31 cellular contexts compared by ENCODE assay signal in the genomic region with DNA sequence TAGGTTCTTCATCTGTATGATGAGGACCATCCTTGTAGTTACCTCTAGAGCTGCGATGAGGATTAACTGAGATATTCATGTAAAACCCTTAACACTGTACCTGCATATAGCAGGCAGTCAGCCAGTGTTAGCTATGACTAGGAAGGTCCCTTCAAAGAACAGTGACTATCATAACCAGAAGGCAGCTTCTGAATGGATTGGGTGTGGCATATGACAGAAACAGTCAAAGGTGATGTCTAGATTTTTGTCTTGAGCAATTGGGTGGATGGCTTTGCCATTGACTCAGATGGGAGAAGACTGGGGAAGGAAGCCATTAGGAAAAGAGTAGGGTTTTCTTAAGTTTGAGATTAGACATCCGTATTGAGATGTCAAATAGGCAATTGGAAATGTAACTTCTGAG. TPM values are rescaled to one million over a fixed set of nuclear protein-coding genes. Genes with fewer than 3 reads are reported as not detected.
"Had no signal": no experiment of that assay in that cellular context is flagged by ENCODE, and none has a peak within 500 bp of the region (broad histone marks: within the 10 kb centered on the region; RNA-seq: fewer than 3 reads in every experiment).

No MANE protein-coding gene starts in this region.

- H3K27ac Mint-ChIP-seq: activated B cell treated with CpG ODN at 0.5 μM for 24 hours; activated CD8-positive, alpha-beta T cell treated with anti-CD3 and anti-CD28 coated beads for 36 hours; activated naive CD4-positive, alpha-beta T cell treated with anti-CD3 and anti-CD28 coated beads, Interleukin-2, amount 50 U/mL, for 24 hours; activated naive CD8-positive, alpha-beta T cell treated with anti-CD3 and anti-CD28 coated beads, Interleukin-2, amount 10 ng/mL, durations not matched to agents 7 days and 5 days; activated T-cell treated with anti-CD3 and anti-CD28 coated beads, Interleukin-2, amount 50 U/mL, for 72 hours; activated T-helper 17 cell treated with anti-CD3 and anti-CD28 coated beads, Interleukin-2, amount 50 U/mL, for 72 hours had no signal

- H3K9me3 Mint-ChIP-seq: activated CD8-positive, alpha-beta T cell treated with anti-CD3 and anti-CD28 coated beads for 36 hours; activated naive CD4-positive, alpha-beta T cell treated with anti-CD3 and anti-CD28 coated beads, Interleukin-2, amount 50 U/mL, for 24 hours; activated naive CD8-positive, alpha-beta T cell treated with anti-CD3 and anti-CD28 coated beads, Interleukin-2, amount 10 ng/mL, durations not matched to agents 7 days and 5 days; activated T-helper 17 cell treated with anti-CD3 and anti-CD28 coated beads, Interleukin-2, amount 50 U/mL, for 72 hours had no signal

- DNase-seq: activated B cell treated with CpG ODN at 0.5 μM for 24 hours; activated CD4-positive, alpha-beta T cell treated with anti-CD3 and anti-CD28 coated beads for 4 hours; activated CD4-positive, alpha-beta T cell treated with anti-CD3 and anti-CD28 coated beads, Interleukin-2, amount 50 U/mL, for 1 hour; activated CD4-positive, CD25-positive, alpha-beta regulatory T cell treated with anti-CD3 and anti-CD28 coated beads, Interleukin-2, amount 50 U/mL, for 72 hours; activated CD8-positive, alpha-beta T cell treated with anti-CD3 and anti-CD28 coated beads for 36 hours; activated effector memory CD4-positive, alpha-beta T cell treated with anti-CD3 and anti-CD28 coated beads, Interleukin-2, amount 50 U/mL, for 16 hours; activated naive CD4-positive, alpha-beta T cell treated with Interleukin-2 at 50 U/mL for 16 hours; activated naive CD8-positive, alpha-beta T cell treated with anti-CD3 and anti-CD28 coated beads, Interleukin-2, amount 10 ng/mL, durations not matched to agents 7 days and 5 days; activated T-cell treated with anti-CD3 and anti-CD28 coated beads, Interleukin-2, amount 50 U/mL, for 1 hour; activated T-cell treated with anti-CD3 and anti-CD28 coated beads, Interleukin-2, amount 50 U/mL, for 72 hours; amygdala; cerebellar nuclear complex; Karpas-422; KBM-7; NCI-H1105; NCI-H1417 treated with DMSO at 0.1 percent for 48 hours; NCI-H1930; NCI-H345; NCI-H524 treated with DMSO at 0.1 percent for 48 hours; PC-9; Right ventricle myocardium superior; SW 1271; T-helper 2 cell; T-helper 9 cell had no signal

- H3K4me1 Mint-ChIP-seq: activated B cell treated with CpG ODN at 0.5 μM for 24 hours; activated naive CD4-positive, alpha-beta T cell treated with anti-CD3 and anti-CD28 coated beads, Interleukin-2, amount 50 U/mL, for 24 hours; activated naive CD8-positive, alpha-beta T cell treated with anti-CD3 and anti-CD28 coated beads, Interleukin-2, amount 10 ng/mL, durations not matched to agents 7 days and 5 days; activated T-helper 17 cell treated with anti-CD3 and anti-CD28 coated beads, Interleukin-2, amount 50 U/mL, for 72 hours had no signal

- H3K4me3 Mint-ChIP-seq: activated B cell treated with CpG ODN at 0.5 μM for 24 hours; activated CD8-positive, alpha-beta T cell treated with anti-CD3 and anti-CD28 coated beads for 36 hours; activated naive CD4-positive, alpha-beta T cell treated with anti-CD3 and anti-CD28 coated beads, Interleukin-2, amount 50 U/mL, for 24 hours; activated naive CD8-positive, alpha-beta T cell treated with anti-CD3 and anti-CD28 coated beads, Interleukin-2, amount 10 ng/mL, durations not matched to agents 7 days and 5 days; activated T-cell treated with anti-CD3 and anti-CD28 coated beads, Interleukin-2, amount 50 U/mL, for 72 hours; activated T-helper 17 cell treated with anti-CD3 and anti-CD28 coated beads, Interleukin-2, amount 50 U/mL, for 72 hours had no signal

- H3K27ac ChIP-seq: ascending aorta, PC-9, RWPE1, VCaP had no signal

- H3K36me3 Mint-ChIP-seq: activated naive CD4-positive, alpha-beta T cell treated with anti-CD3 and anti-CD28 coated beads, Interleukin-2, amount 50 U/mL, for 24 hours; activated naive CD8-positive, alpha-beta T cell treated with anti-CD3 and anti-CD28 coated beads, Interleukin-2, amount 10 ng/mL, durations not matched to agents 7 days and 5 days had no signal

RNA-seq across cellular contexts. Expression of a gene that starts 15.7 kb away (rescaled TPM):
- total RNA-seq: activated B cell treated with CpG ODN at 0.5 μM for 24 hours; activated CD8-positive, alpha-beta memory T cell treated with anti-CD3 and anti-CD28 coated beads for 36 hours; activated naive CD8-positive, alpha-beta T cell treated with anti-CD3 and anti-CD28 coated beads, Interleukin-2, amount 10 ng/mL, durations not matched to agents 7 days and 5 days; ascending aorta; cardiac septum had no signal
